In genomic region chr2:224086226-224086911, GRCh38 we compare ENCODE assay signal across 11 cellular contexts. TPM values are rescaled to one million over a fixed set of nuclear protein-coding genes. Genes with fewer than 3 reads are reported as not detected.
A peak's percentile ranks its signal among the peaks of the same experiment; 100 is the strongest.
DNase-seq lines count a peak whose midpoint lies in the region; ATAC-seq and TF ChIP-seq lines count a peak whose summit lies in the region.
"Had no signal": no experiment of that assay in that cellular context is flagged by ENCODE, and none has a peak within 500 bp of the region (broad histone marks: within the 10 kb centered on the region; RNA-seq: fewer than 3 reads in every experiment).

No MANE protein-coding gene starts in this region.

- H3K27ac ChIP-seq in breast epithelium, result no peak overlapping the region
- peak overlapping the region; percentile 85 to 92 for H3K27ac ChIP-seq in SK-N-SH (ENCODE audit: low read depth in 2 of 2, low read length in 1 of 2)
- H3K27ac ChIP-seq: HL-60 had no signal

- peak; percentile 61 to 99 for TF ChIP-seq EP300 in SK-N-SH (IDR thresholded peaks at IDR 0.05; ENCODE audit: borderline replicate concordance in 1 of 2, low read depth in 1 of 2, low read length in 1 of 2)

- WGBS in SK-N-SH (ENCODE audit: low lambda C conversion rate), result 12% methylated on average over 3 of the region's 3 CpGs

- H3K4me3 Mint-ChIP-seq in MCF 10A (ENCODE audit: unreplicated experiment) (peak overlapping the region; percentile 24), mesothelial cell of epicardium (no peak overlapping the region)
- H3K4me3 Mint-ChIP-seq in activated T-cell treated with anti-CD3 and anti-CD28 coated beads, Interleukin-2, amount 50 U/mL, for 24 hours, result no peak overlapping the region
- H3K4me3 Mint-ChIP-seq: naive B cell had no signal

- H3K9ac ChIP-seq in SK-N-SH, result peak overlapping the region; percentile 34; the same call in 1 of the 2 replicates

- no peaks in the 10 kb centered on the region for H3K27me3 Mint-ChIP-seq in MCF 10A (ENCODE audit: insufficient read depth, unreplicated experiment)
- no peaks in the 10 kb centered on the region for H3K27me3 Mint-ChIP-seq in activated T-cell treated with anti-CD3 and anti-CD28 coated beads, Interleukin-2, amount 50 U/mL, for 24 hours
- no peaks in the 10 kb centered on the region for H3K27me3 Mint-ChIP-seq in mesothelial cell of epicardium (ENCODE audit: low read depth)

- H2AFZ ChIP-seq in SK-N-SH (ENCODE audit: low read depth), result no peak overlapping the region

- TF ChIP-seq CTCF in MCF 10A (IDR thresholded peaks at IDR 0.05; ENCODE audit: unreplicated experiment) (no peak), breast epithelium (IDR thresholded peaks at IDR 0.05) (no peak), SK-N-SH (IDR thresholded peaks at IDR 0.05) (no peak), foreskin fibroblast (IDR thresholded peaks at IDR 0.05; ENCODE audit: low read depth, low read length) (no peak), mesothelial cell of epicardium (IDR thresholded peaks at IDR 0.05; ENCODE audit: unreplicated experiment) (no peak)

- H3K4me1 ChIP-seq in breast epithelium (no peaks in the 10 kb centered on the region), SK-N-SH (ENCODE audit: control insufficient read depth in 1 of 2, insufficient read depth in 2 of 2, low read depth in 1 of 2, low read length in 1 of 2) (peaks cover 0 to 28% of the 10 kb centered on the region in 2 experiments; a peak in 3 of 4 replicates)

- peaks cover 26% of the 10 kb centered on the region for H3F3A ChIP-seq in SK-N-SH (replicated peaks; ENCODE audit: insufficient read depth)

- H3K79me2 ChIP-seq in SK-N-SH (ENCODE audit: insufficient read depth), result no peaks in the 10 kb centered on the region

- peak; percentile 94 for DNase-seq in MCF 10A (ENCODE audit: unreplicated experiment)
- no peak for DNase-seq in breast epithelium (ENCODE audit: low spot score in 2 of 2)
- no peak for DNase-seq in SK-N-SH
- DNase-seq in foreskin fibroblast, result peak; percentile 93 to 96
- DNase-seq in stromal cell of bone marrow (ENCODE audit: low read depth), result peak; percentile 95
- no peak for DNase-seq in activated T-cell treated with anti-CD3 and anti-CD28 coated beads, Interleukin-2, amount 50 U/mL, for 24 hours
- DNase-seq in mesothelial cell of epicardium (ENCODE audit: low spot score in 2 of 2, unreplicated experiment in 2 of 2), result no peak
- DNase-seq in activated naive CD4-positive, alpha-beta T cell treated with anti-CD3 and anti-CD28 coated beads, Interleukin-2, amount 50 U/mL, for 72 hours (ENCODE audit: low spot score in 2 of 2), result no peak
- DNase-seq: naive B cell, NCI-H446 had no signal

- ATAC-seq in activated naive CD4-positive, alpha-beta T cell treated with anti-CD3 and anti-CD28 coated beads, Interleukin-2, amount 50 U/mL, for 72 hours, result no peak

- peak overlapping the region; percentile 23 for H3K4me2 ChIP-seq in SK-N-SH

- intact Hi-C loops in MCF 10A (cut with micrococcal nuclease) (loop anchor here (1.0 to 2.0 kb wide), 3 partner anchors 48 to 182 kb away; partner anchors contain the start of gene SERPINE2), breast epithelium (cut with DNase I; ENCODE audit: low total_unique reads) (no loop called here)

- H3K4me1 Mint-ChIP-seq in MCF 10A (ENCODE audit: insufficient read depth, unreplicated experiment) (peaks cover 21% of the 10 kb centered on the region), mesothelial cell of epicardium (peaks cover 2% of the 10 kb centered on the region)
- peaks cover 6% of the 10 kb centered on the region for H3K4me1 Mint-ChIP-seq in activated T-cell treated with anti-CD3 and anti-CD28 coated beads, Interleukin-2, amount 50 U/mL, for 24 hours (ENCODE audit: low read depth)
- H3K4me1 Mint-ChIP-seq: naive B cell had no signal

- TSS peak; percentile 89 for BruUV-seq in MCF 10A (replicated peaks; lab: Mats Ljungman, UMichigan)

- H3K9me3 Mint-ChIP-seq in MCF 10A (ENCODE audit: unreplicated experiment), result no peaks in the 10 kb centered on the region
- H3K9me3 Mint-ChIP-seq in activated T-cell treated with anti-CD3 and anti-CD28 coated beads, Interleukin-2, amount 50 U/mL, for 24 hours, result no peaks in the 10 kb centered on the region
- H3K9me3 Mint-ChIP-seq in mesothelial cell of epicardium, result no peaks in the 10 kb centered on the region
- no peaks in the 10 kb centered on the region for H3K9me3 Mint-ChIP-seq in activated naive CD4-positive, alpha-beta T cell treated with anti-CD3 and anti-CD28 coated beads, Interleukin-2, amount 50 U/mL, for 72 hours
- H3K9me3 Mint-ChIP-seq: naive B cell had no signal

- TF ChIP-seq RAD21 in SK-N-SH (IDR thresholded peaks at IDR 0.05; ENCODE audit: low read length), result no peak

- no peak for TF ChIP-seq POLR2A in breast epithelium (IDR thresholded peaks at IDR 0.05)

- H3K27me3 ChIP-seq in breast epithelium, result no peaks in the 10 kb centered on the region
- no peaks in the 10 kb centered on the region for H3K27me3 ChIP-seq in SK-N-SH (ENCODE audit: insufficient read depth)

- no peaks in the 10 kb centered on the region for H3K9me2 ChIP-seq in SK-N-SH

- CTCF ChIA-PET in MCF 10A (lab: Yijun Ruan, JAX), result interaction anchor here (0.7 to 1.8 kb wide), 3 partner anchors 92 to 198 kb away, joined by 3 to 4 read pairs (median 3); no protein-coding TSS in a partner anchor
- CTCF ChIA-PET in SK-N-SH (lab: Yijun Ruan, JAX), result interaction anchor here (1.1 to 1.6 kb wide), 3 partner anchors 93 to 198 kb away, joined by 3 to 5 read pairs (median 5); no protein-coding TSS in a partner anchor

- POLR2A ChIA-PET in MCF 10A (lab: Yijun Ruan, JAX), result interaction anchor here (0.7 to 3.3 kb wide), 15 partner anchors 9 to 134 kb away, joined by 3 to 26 read pairs (median 4); no protein-coding TSS in a partner anchor
- POLR2A ChIA-PET in SK-N-SH (lab: Yijun Ruan, JAX), result no interaction called here

- no peaks in the 10 kb centered on the region for H3K9me3 ChIP-seq in breast epithelium
- H3K9me3 ChIP-seq in SK-N-SH, result no peaks in the 10 kb centered on the region

- H3K36me3 Mint-ChIP-seq in MCF 10A (ENCODE audit: insufficient read depth, unreplicated experiment) (no peaks in the 10 kb centered on the region), mesothelial cell of epicardium (no peaks in the 10 kb centered on the region)
- no peaks in the 10 kb centered on the region for H3K36me3 Mint-ChIP-seq in activated T-cell treated with anti-CD3 and anti-CD28 coated beads, Interleukin-2, amount 50 U/mL, for 24 hours (ENCODE audit: low read depth)
- no peaks in the 10 kb centered on the region for H3K36me3 Mint-ChIP-seq in activated naive CD4-positive, alpha-beta T cell treated with anti-CD3 and anti-CD28 coated beads, Interleukin-2, amount 50 U/mL, for 72 hours
- H3K36me3 Mint-ChIP-seq: naive B cell had no signal

- no peaks in the 10 kb centered on the region for H3K36me3 ChIP-seq in breast epithelium
- no peaks in the 10 kb centered on the region for H3K36me3 ChIP-seq in SK-N-SH (replicated peaks in 1 of 2; ENCODE audit: control insufficient read depth in 1 of 2, insufficient read depth in 2 of 2, low read length in 1 of 2)

- no peaks in the 10 kb centered on the region for H4K20me1 ChIP-seq in SK-N-SH (ENCODE audit: insufficient read depth)

- H3K27ac Mint-ChIP-seq in MCF 10A (ENCODE audit: low read depth, unreplicated experiment) (no peak overlapping the region), mesothelial cell of epicardium (no peak overlapping the region)
- no peak overlapping the region for H3K27ac Mint-ChIP-seq in activated T-cell treated with anti-CD3 and anti-CD28 coated beads, Interleukin-2, amount 50 U/mL, for 24 hours
- H3K27ac Mint-ChIP-seq in activated naive CD4-positive, alpha-beta T cell treated with anti-CD3 and anti-CD28 coated beads, Interleukin-2, amount 50 U/mL, for 72 hours, result no peak overlapping the region
- H3K27ac Mint-ChIP-seq: naive B cell had no signal

- H3K4me3 ChIP-seq in breast epithelium, result no peak overlapping the region
- no peak overlapping the region; a peak in 1 of 4 replicates for H3K4me3 ChIP-seq in SK-N-SH (ENCODE audit: low read depth in 2 of 2, low read length in 1 of 2)
- no peak overlapping the region for H3K4me3 ChIP-seq in foreskin fibroblast (ENCODE audit: low read depth in 1 of 2, low read length in 2 of 2)

TF ChIP-seq in SK-N-SH, 30 proteins besides CTCF, POLR2A, EP300 and RAD21 (continues in another document):
- TF ChIP-seq TEAD4 (IDR thresholded peaks at IDR 0.05; ENCODE audit: borderline replicate concordance, insufficient read depth) (peak; percentile 92), PBX3 (IDR thresholded peaks at IDR 0.05) (peak; percentile 98), TCF12 (IDR thresholded peaks at IDR 0.05) (peak; percentile 97), CHD2 (IDR thresholded peaks at IDR 0.05; ENCODE audit: low read length, partially characterized antibody) (no peak), ZBTB33 (IDR thresholded peaks at IDR 0.05; ENCODE audit: borderline replicate concordance, low read depth) (peak; percentile 81; the same call in 1 of the 2 replicates)

RNA-seq across cellular contexts. Expression of gene SERPINE2, which starts 47.3 kb away (rescaled TPM):
- total RNA-seq in MCF 10A (2022) (176 and 231 TPM in 2 replicates), breast epithelium (10 to 100 TPM in 2 of 3 donors, 1 to 10 TPM in 1; 1.8 to 44.6 (median 11.9) TPM), mesothelial cell of epicardium (45.9 to 49.9 TPM (median 48.6 TPM) in 3 replicates)
- polyA plus RNA-seq in SK-N-SH (2012; rRNA removed), result 105 and 249 TPM in 2 replicates
- 307 and 310 TPM in 2 replicates for polyA plus RNA-seq in SK-N-SH (2012; cell fraction: cytosol; rRNA removed)
- 312 and 337 TPM in 2 replicates for polyA plus RNA-seq in SK-N-SH (2012; cell fraction: nucleus; rRNA removed)
- total RNA-seq in activated naive CD4-positive, alpha-beta T cell treated with anti-CD3 and anti-CD28 coated beads, Interleukin-2, amount 50 U/mL, for 72 hours, result 10 to 100 TPM; 37.8 to 46.0 TPM

Comparison
In these comparisons a context has a peak if more than half of its experiments do, and no peak if none do; other contexts are left out.
1. DNase-seq: peak in MCF 10A (single experiment), foreskin fibroblast (2 of 2) and stromal cell of bone marrow (single experiment); none in breast epithelium (0 of 2), SK-N-SH (single experiment), activated T-cell treated with anti-CD3 and anti-CD28 coated beads, Interleukin-2, amount 50 U/mL, for 24 hours (single experiment), mesothelial cell of epicardium (0 of 2) and activated naive CD4-positive, alpha-beta T cell treated with anti-CD3 and anti-CD28 coated beads, Interleukin-2, amount 50 U/mL, for 72 hours (0 of 2).
2. H3K27ac ChIP-seq: peak in SK-N-SH (2 of 2); none in breast epithelium (0 of 2).